13 cellular contexts compared by ENCODE assay signal in genomic region chr14:61480704-61481285, GRCh38.
DNase-seq lines count a peak whose midpoint lies in the region; ATAC-seq and TF ChIP-seq lines count a peak whose summit lies in the region.
"Had no signal": no experiment of that assay in that cellular context is flagged by ENCODE, and none has a peak within 500 bp of the region (broad histone marks: within the 10 kb centered on the region; RNA-seq: fewer than 3 reads in every experiment).

No MANE protein-coding gene starts in this region.

- H3K4me1 ChIP-seq in left ventricle myocardium inferior, result peaks cover 63% of the 10 kb centered on the region

- H3K36me3 Mint-ChIP-seq in activated CD8-positive, alpha-beta memory T cell treated with anti-CD3 and anti-CD28 coated beads, Interleukin-2, amount 10 ng/mL, durations not matched to agents 7 days and 5 days, result peaks cover 61% of the 10 kb centered on the region
- peaks cover 0 to 64% (median 13%) of the 10 kb centered on the region in 3 donors for H3K36me3 Mint-ChIP-seq in naive thymus-derived CD8-positive, alpha-beta T cell

- ATAC-seq in activated CD8-positive, alpha-beta memory T cell treated with anti-CD3 and anti-CD28 coated beads, Interleukin-2, amount 10 ng/mL, durations not matched to agents 7 days and 5 days, result no peak
- no peak for ATAC-seq in naive thymus-derived CD8-positive, alpha-beta T cell
- ATAC-seq in GM19328 (IDR thresholded peaks at IDR 0.05; ENCODE audit: unreplicated experiment), result no peak

- DNase-seq in left ventricle myocardium inferior, result no peak
- DNase-seq in cardiac septum (ENCODE audit: low spot score), result no peak
- DNase-seq in activated CD8-positive, alpha-beta memory T cell treated with anti-CD3 and anti-CD28 coated beads, Interleukin-2, amount 10 ng/mL, durations not matched to agents 7 days and 5 days, result no peak
- no peak for DNase-seq in naive thymus-derived CD8-positive, alpha-beta T cell
- DNase-seq in SW480 (ENCODE audit: low spot score), result no peak
- no peak for DNase-seq in HPDE6-E6E7 (ENCODE audit: extremely low spot score)
- DNase-seq in NCI-H2227 treated with DMSO at 0.1 percent for 48 hours (lab: John Stamatoyannopoulos, UW), result no peak
- DNase-seq: activated CD4-positive, alpha-beta T cell treated with anti-CD3 and anti-CD28 coated beads, Interleukin-2, amount 50 U/mL, for 4 hours; BE2C; NCI-H1930 had no signal

- H3K4me3 Mint-ChIP-seq in activated CD8-positive, alpha-beta memory T cell treated with anti-CD3 and anti-CD28 coated beads, Interleukin-2, amount 10 ng/mL, durations not matched to agents 7 days and 5 days, result no peak overlapping the region
- H3K4me3 Mint-ChIP-seq in naive thymus-derived CD8-positive, alpha-beta T cell, result peak overlapping the region in 9 of 10 donors; percentile 6 to 56 (median 46)
- H3K4me3 Mint-ChIP-seq: dendritic cell treated with granulocyte-macrophage colony-stimulating factor and Interleukin-4, amounts not matched to agents 40 ng/mL and 50 ng/mL, for 4 days had no signal

- H3K9me3 Mint-ChIP-seq in activated CD8-positive, alpha-beta memory T cell treated with anti-CD3 and anti-CD28 coated beads, Interleukin-2, amount 10 ng/mL, durations not matched to agents 7 days and 5 days (ENCODE audit: low read depth), result no peaks in the 10 kb centered on the region
- no peaks in the 10 kb centered on the region for H3K9me3 Mint-ChIP-seq in naive thymus-derived CD8-positive, alpha-beta T cell
- H3K9me3 Mint-ChIP-seq: dendritic cell treated with granulocyte-macrophage colony-stimulating factor and Interleukin-4, amounts not matched to agents 40 ng/mL and 50 ng/mL, for 4 days had no signal

- H3K4me1 Mint-ChIP-seq in activated CD8-positive, alpha-beta memory T cell treated with anti-CD3 and anti-CD28 coated beads, Interleukin-2, amount 10 ng/mL, durations not matched to agents 7 days and 5 days, result peaks cover 76% of the 10 kb centered on the region
- H3K4me1 Mint-ChIP-seq in naive thymus-derived CD8-positive, alpha-beta T cell, result peaks cover 35 to 88% (median 80%) of the 10 kb centered on the region in 4 donors

- POLR2A ChIA-PET in naive thymus-derived CD8-positive, alpha-beta T cell (lab: Charles Lee), result interaction anchor here (0.9 to 1.7 kb wide), 4 partner anchors 10 to 130 kb away, joined by 3 to 5 read pairs (median 3); no protein-coding TSS in a partner anchor

- CTCF ChIA-PET in activated CD8-positive, alpha-beta memory T cell treated with anti-CD3 and anti-CD28 coated beads, Interleukin-2, amount 10 ng/mL, durations not matched to agents 7 days and 5 days (lab: Charles Lee), result interaction anchor here (0.7 to 2.3 kb wide), 4 partner anchors 12 to 73 kb away, joined by 3 to 8 read pairs (median 4); no protein-coding TSS in a partner anchor

- no peak overlapping the region for H3K4me3 ChIP-seq in left ventricle myocardium inferior

- intact Hi-C loops in left ventricle myocardium inferior (cut with micrococcal nuclease), result no loop called here
- intact Hi-C loops in cardiac septum (cut with DNase I), result no loop called here

- H3K27me3 Mint-ChIP-seq in activated CD8-positive, alpha-beta memory T cell treated with anti-CD3 and anti-CD28 coated beads, Interleukin-2, amount 10 ng/mL, durations not matched to agents 7 days and 5 days, result no peaks in the 10 kb centered on the region
- H3K27me3 Mint-ChIP-seq in naive thymus-derived CD8-positive, alpha-beta T cell, result no peaks in the 10 kb centered on the region
- H3K27me3 Mint-ChIP-seq: dendritic cell treated with granulocyte-macrophage colony-stimulating factor and Interleukin-4, amounts not matched to agents 40 ng/mL and 50 ng/mL, for 4 days had no signal

- no peaks in the 10 kb centered on the region for H3K27me3 ChIP-seq in left ventricle myocardium inferior (ENCODE audit: low read depth)
- H3K27me3 ChIP-seq: BE2C had no signal

- no peaks in the 10 kb centered on the region for H3K9me3 ChIP-seq in left ventricle myocardium inferior (replicated peaks)
- H3K9me3 ChIP-seq: BE2C had no signal

- peak overlapping the region; percentile 90 for H3K27ac ChIP-seq in left ventricle myocardium inferior (replicated peaks)
- H3K27ac ChIP-seq: parathyroid adenoma had no signal

- TF ChIP-seq CTCF in left ventricle myocardium inferior (IDR thresholded peaks at IDR 0.05; ENCODE audit: borderline replicate concordance), result no peak

- H3K36me3 ChIP-seq in left ventricle myocardium inferior, result peaks cover 7% of the 10 kb centered on the region
- H3K36me3 ChIP-seq: BE2C had no signal

- peak overlapping the region; percentile 91 for H3K27ac Mint-ChIP-seq in activated CD8-positive, alpha-beta memory T cell treated with anti-CD3 and anti-CD28 coated beads, Interleukin-2, amount 10 ng/mL, durations not matched to agents 7 days and 5 days
- H3K27ac Mint-ChIP-seq in naive thymus-derived CD8-positive, alpha-beta T cell, result peak overlapping the region in 9 of 10 donors; percentile 96 to 100 (median 100)
- H3K27ac Mint-ChIP-seq: dendritic cell treated with granulocyte-macrophage colony-stimulating factor and Interleukin-4, amounts not matched to agents 40 ng/mL and 50 ng/mL, for 4 days had no signal
